ENCODE assay signal across 23 cellular contexts in the genomic region with DNA sequence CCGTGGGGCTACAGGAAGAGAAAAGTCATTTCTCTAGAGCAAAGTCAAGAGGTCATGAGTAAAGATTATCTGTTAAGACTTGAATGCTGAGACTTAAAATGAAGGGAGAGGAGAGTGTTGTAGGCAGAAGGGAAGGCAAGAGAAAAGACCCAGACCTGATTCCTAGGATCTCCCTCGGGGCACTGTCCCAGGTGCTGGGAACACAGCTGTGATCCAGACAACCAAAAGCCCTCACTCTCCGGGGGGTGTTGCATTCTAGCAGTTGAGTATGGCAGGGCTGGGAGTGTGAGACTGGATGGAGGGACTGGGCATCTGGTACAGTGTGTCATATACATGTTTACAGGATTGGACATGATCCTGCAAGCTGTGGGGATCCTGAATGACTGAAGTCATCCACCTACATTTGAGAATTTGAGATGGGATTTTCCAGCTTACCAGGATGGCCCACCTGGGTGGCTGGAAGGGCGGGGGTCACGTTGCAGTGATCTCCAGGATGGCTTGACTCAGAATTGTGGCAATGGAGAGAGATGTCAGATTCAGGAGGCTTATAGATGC. TPM values are rescaled to one million over a fixed set of nuclear protein-coding genes. Genes with fewer than 3 reads are reported as not detected.
DNase-seq lines count a peak whose midpoint lies in the region; ATAC-seq, FAIRE-seq and TF ChIP-seq lines count a peak whose summit lies in the region.
"Had no signal": no experiment of that assay in that cellular context is flagged by ENCODE, and none has a peak within 500 bp of the region (broad histone marks: within the 10 kb centered on the region; RNA-seq: fewer than 3 reads in every experiment).

No MANE protein-coding gene starts in this region.

- no peaks in the 10 kb centered on the region for H3K36me3 ChIP-seq in CD4-positive, CD25-positive, alpha-beta regulatory T cell (ENCODE audit: control insufficient read depth, insufficient read depth, low read length)
- H3K36me3 ChIP-seq in HEK293 (ENCODE audit: control insufficient read depth in 2 of 2, insufficient read depth in 1 of 2, low read length in 2 of 2) = no peaks in the 10 kb centered on the region
- H3K36me3 ChIP-seq in neutrophil = no peaks in the 10 kb centered on the region
- H3K36me3 ChIP-seq: left ventricle myocardium inferior, neural progenitor cell, thoracic aorta had no signal

- no peaks in the 10 kb centered on the region for H3K27me3 ChIP-seq in CD4-positive, CD25-positive, alpha-beta regulatory T cell (ENCODE audit: control insufficient read depth, insufficient read depth, low read length)
- no peaks in the 10 kb centered on the region for H3K27me3 ChIP-seq in neutrophil
- H3K27me3 ChIP-seq: neural progenitor cell had no signal

- no peak for TF ChIP-seq POLR2A in GM12892 (IDR thresholded peaks at IDR 0.05; ENCODE audit: low read depth, low read length)

- no peak for ATAC-seq in CD4-positive, CD25-positive, alpha-beta regulatory T cell (ENCODE audit: low read depth in 2 of 2)
- no peak for ATAC-seq in effector memory CD8-positive, alpha-beta T cell (replicated peaks)
- ATAC-seq in HG03175 (IDR thresholded peaks at IDR 0.05; ENCODE audit: unreplicated experiment) = no peak
- ATAC-seq: CD8-positive, alpha-beta T cell had no signal

- peaks cover 35% of the 10 kb centered on the region for H3K4me1 ChIP-seq in CD4-positive, CD25-positive, alpha-beta regulatory T cell (ENCODE audit: control insufficient read depth, insufficient read depth, low read length, poor library complexity, severe bottlenecking)
- H3K4me1 ChIP-seq in HEK293 (ENCODE audit: control insufficient read depth, insufficient read depth, low read length) (peaks cover 6% of the 10 kb centered on the region; the same call in 1 of the 2 replicates), neutrophil (ENCODE audit: control insufficient read depth in 1 of 2, insufficient read depth in 1 of 2, low read depth in 1 of 2, low read length in 1 of 2) (peaks cover 31 to 38% of the 10 kb centered on the region in 2 experiments)
- H3K4me1 ChIP-seq: neural progenitor cell had no signal

- no peaks in the 10 kb centered on the region for H3K9me3 Mint-ChIP-seq in CD4-positive, CD25-positive, alpha-beta regulatory T cell
- H3K9me3 Mint-ChIP-seq in effector memory CD8-positive, alpha-beta T cell = no peaks in the 10 kb centered on the region
- H3K9me3 Mint-ChIP-seq: activated B cell treated with CpG ODN at 0.5 μM for 24 hours; activated T-cell treated with anti-CD3 and anti-CD28 coated beads, Interleukin-2, amount 50 U/mL, for 24 hours; CD8-positive, alpha-beta T cell; neural progenitor cell had no signal

- no peak overlapping the region for H3K27ac ChIP-seq in CD4-positive, CD25-positive, alpha-beta regulatory T cell (ENCODE audit: insufficient read depth, low read length, poor library complexity, severe bottlenecking)
- no peak overlapping the region for H3K27ac ChIP-seq in HEK293 (ENCODE audit: extremely low read depth, low read depth, low read length)
- H3K27ac ChIP-seq in neutrophil = peak overlapping the region; percentile 24
- H3K27ac ChIP-seq: coronary artery, left ventricle myocardium inferior, neural progenitor cell, thoracic aorta had no signal

- no peak for FAIRE-seq in GM12892 (lab: Jason Lieb, UNC)
- FAIRE-seq: RCC 7860 had no signal

- no peaks in the 10 kb centered on the region for H3K9me3 ChIP-seq in CD4-positive, CD25-positive, alpha-beta regulatory T cell (ENCODE audit: control insufficient read depth in 2 of 2, low read length in 2 of 2)
- H3K9me3 ChIP-seq in HEK293 (ENCODE audit: control insufficient read depth, insufficient read depth, low read depth, low read length) (no peaks in the 10 kb centered on the region), neutrophil (no peaks in the 10 kb centered on the region)
- H3K9me3 ChIP-seq: left ventricle myocardium inferior, thoracic aorta had no signal

- no peak for TF ChIP-seq CTCF in HEK293 (tag by site-specific recombination; IDR thresholded peaks at IDR 0.05)
- TF ChIP-seq CTCF in neutrophil (IDR thresholded peaks at IDR 0.05) = no peak

- H3K4me3 Mint-ChIP-seq in CD4-positive, CD25-positive, alpha-beta regulatory T cell = no peak overlapping the region
- H3K4me3 Mint-ChIP-seq in effector memory CD8-positive, alpha-beta T cell = no peak overlapping the region
- H3K4me3 Mint-ChIP-seq: activated CD4-positive, alpha-beta memory T cell treated with anti-CD3 and anti-CD28 coated beads, Interleukin-2, amount 10 ng/mL, durations not matched to agents 7 days and 5 days; activated T-cell treated with anti-CD3 and anti-CD28 coated beads, Interleukin-2, amount 50 U/mL, for 24 hours; CD8-positive, alpha-beta T cell; neural progenitor cell had no signal

- DNase-seq in CD4-positive, CD25-positive, alpha-beta regulatory T cell = no peak
- no peak for DNase-seq in effector memory CD8-positive, alpha-beta T cell
- no peak for DNase-seq in GM12892 (ENCODE audit: insufficient read length)
- no peak for DNase-seq in kidney glomerular epithelial cell (lab: John Stamatoyannopoulos, UW)
- DNase-seq: activated B cell treated with CpG ODN at 0.5 μM for 24 hours; activated CD4-positive, alpha-beta memory T cell treated with anti-CD3 and anti-CD28 coated beads, Interleukin-2, amount 10 ng/mL, durations not matched to agents 7 days and 5 days; activated T-cell treated with anti-CD3 and anti-CD28 coated beads, Interleukin-2, amount 50 U/mL, for 24 hours; CD8-positive, alpha-beta T cell; GDM1; head of caudate nucleus; left ventricle myocardium inferior; NCI-H1092; NCI-H2029; NCI-H446; stimulated activated naive CD4-positive, alpha-beta T cell treated with Interleukin-2 at 50 U/mL for 16 hours had no signal

- H3K27me3 Mint-ChIP-seq in CD4-positive, CD25-positive, alpha-beta regulatory T cell = no peaks in the 10 kb centered on the region
- no peaks in the 10 kb centered on the region for H3K27me3 Mint-ChIP-seq in effector memory CD8-positive, alpha-beta T cell
- H3K27me3 Mint-ChIP-seq: activated CD4-positive, alpha-beta memory T cell treated with anti-CD3 and anti-CD28 coated beads, Interleukin-2, amount 10 ng/mL, durations not matched to agents 7 days and 5 days; activated T-cell treated with anti-CD3 and anti-CD28 coated beads, Interleukin-2, amount 50 U/mL, for 24 hours had no signal

- peaks cover 9 to 55% (median 32%) of the 10 kb centered on the region in 4 donors for H3K4me1 Mint-ChIP-seq in CD4-positive, CD25-positive, alpha-beta regulatory T cell
- H3K4me1 Mint-ChIP-seq in effector memory CD8-positive, alpha-beta T cell (ENCODE audit: low read depth in 2 of 2) = peaks cover 33 to 42% of the 10 kb centered on the region in 2 donors

- peaks cover 8% of the 10 kb centered on the region for H3K36me3 Mint-ChIP-seq in CD4-positive, CD25-positive, alpha-beta regulatory T cell
- H3K36me3 Mint-ChIP-seq in effector memory CD8-positive, alpha-beta T cell (ENCODE audit: insufficient read depth) = no peaks in the 10 kb centered on the region
- H3K36me3 Mint-ChIP-seq: neural progenitor cell had no signal

- POLR2A ChIA-PET in HEK293 (lab: Yijun Ruan, JAX) = interaction anchor here (0.6 kb wide), 1 partner anchor 34 kb away, joined by 3 read pairs; no protein-coding TSS in a partner anchor

- no peak overlapping the region for H3K4me3 ChIP-seq in CD4-positive, CD25-positive, alpha-beta regulatory T cell (ENCODE audit: low read depth, low read length)
- no peak overlapping the region for H3K4me3 ChIP-seq in HEK293 (ENCODE audit: low read depth, low read length)
- no peak overlapping the region for H3K4me3 ChIP-seq in neutrophil (ENCODE audit: low read depth in 1 of 2, low read length in 1 of 2)
- H3K4me3 ChIP-seq: coronary artery, left ventricle myocardium inferior, neural progenitor cell, smooth muscle cell, thoracic aorta had no signal

- peak overlapping the region; percentile 68 to 81 (median 81) for H3K27ac Mint-ChIP-seq in CD4-positive, CD25-positive, alpha-beta regulatory T cell
- H3K27ac Mint-ChIP-seq in effector memory CD8-positive, alpha-beta T cell = peak overlapping the region; percentile 54 to 65
- H3K27ac Mint-ChIP-seq: activated CD4-positive, alpha-beta memory T cell treated with anti-CD3 and anti-CD28 coated beads, Interleukin-2, amount 10 ng/mL, durations not matched to agents 7 days and 5 days; activated T-cell treated with anti-CD3 and anti-CD28 coated beads, Interleukin-2, amount 50 U/mL, for 24 hours; CD8-positive, alpha-beta T cell; neural progenitor cell had no signal

- CTCF ChIA-PET in HEK293 (lab: Yijun Ruan, JAX) = interaction anchor here (1.1 kb wide), 1 partner anchor 24 kb away, joined by 3 read pairs; no protein-coding TSS in a partner anchor

TF ChIP-seq in HEK293, 187 proteins besides CTCF, POLR2A, EP300 and RAD21 (continues in another document):
- TF ChIP-seq GFI1B (tag by site-specific recombination; IDR thresholded peaks at IDR 0.05) = no peak
- TF ChIP-seq ZSCAN30 (tag by site-specific recombination; IDR thresholded peaks at IDR 0.05) = no peak
- no peak for TF ChIP-seq ZNF623 (tag by site-specific recombination; IDR thresholded peaks at IDR 0.05)
- no peak for TF ChIP-seq HOXC10 (CRISPR knock-in tag; IDR thresholded peaks at IDR 0.05)
- TF ChIP-seq KLF8 (tag by site-specific recombination; IDR thresholded peaks at IDR 0.05) = no peak
- TF ChIP-seq YY2 (tag by site-specific recombination; IDR thresholded peaks at IDR 0.05) = no peak
- TF ChIP-seq, protein P1, sequence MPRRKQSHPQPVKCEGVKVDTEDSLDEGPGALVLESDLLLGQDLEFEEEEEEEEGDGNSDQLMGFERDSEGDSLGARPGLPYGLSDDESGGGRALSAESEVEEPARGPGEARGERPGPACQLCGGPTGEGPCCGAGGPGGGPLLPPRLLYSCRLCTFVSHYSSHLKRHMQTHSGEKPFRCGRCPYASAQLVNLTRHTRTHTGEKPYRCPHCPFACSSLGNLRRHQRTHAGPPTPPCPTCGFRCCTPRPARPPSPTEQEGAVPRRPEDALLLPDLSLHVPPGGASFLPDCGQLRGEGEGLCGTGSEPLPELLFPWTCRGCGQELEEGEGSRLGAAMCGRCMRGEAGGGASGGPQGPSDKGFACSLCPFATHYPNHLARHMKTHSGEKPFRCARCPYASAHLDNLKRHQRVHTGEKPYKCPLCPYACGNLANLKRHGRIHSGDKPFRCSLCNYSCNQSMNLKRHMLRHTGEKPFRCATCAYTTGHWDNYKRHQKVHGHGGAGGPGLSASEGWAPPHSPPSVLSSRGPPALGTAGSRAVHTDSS (tag by site-specific recombination; IDR thresholded peaks at IDR 0.05) = no peak
- TF ChIP-seq ZNF529 (tag by site-specific recombination; IDR thresholded peaks at IDR 0.05; ENCODE audit: insufficient replicate concordance) = no peak
- no peak for TF ChIP-seq ZNF530 (tag by site-specific recombination; IDR thresholded peaks at IDR 0.05; ENCODE audit: low read depth)
- peak; percentile 43; the same call in 1 of the 2 replicates for TF ChIP-seq GLIS1 (tag by site-specific recombination; IDR thresholded peaks at IDR 0.05)
- TF ChIP-seq ZNF561 (tag by site-specific recombination; IDR thresholded peaks at IDR 0.05; ENCODE audit: borderline replicate concordance) = no peak

RNA-seq across cellular contexts. Expression of a gene that starts 29.1 kb away (rescaled TPM):
- total RNA-seq in CD4-positive, CD25-positive, alpha-beta regulatory T cell = 21.8 TPM
- polyA plus RNA-seq in CD4-positive, CD25-positive, alpha-beta regulatory T cell = 10 to 100 TPM; 10.3 to 13.7 (median 12.5) TPM
- polyA plus RNA-seq in GM12892 (2012; ENCODE audit: missing spikeins) = 5.7 TPM

RNA-seq across cellular contexts. Expression of a gene that starts 29.5 kb away (rescaled TPM):
- 11.5 TPM for total RNA-seq in CD4-positive, CD25-positive, alpha-beta regulatory T cell
- 1 to 10 TPM; 1.9 to 5.1 (median 3.0) TPM for polyA plus RNA-seq in CD4-positive, CD25-positive, alpha-beta regulatory T cell
- 2.7 TPM for polyA plus RNA-seq in GM12892 (2012; ENCODE audit: missing spikeins)
- polyA plus RNA-seq: smooth muscle cell had no signal
